ENCODE assay signal across 31 cellular contexts in the genomic region with DNA sequence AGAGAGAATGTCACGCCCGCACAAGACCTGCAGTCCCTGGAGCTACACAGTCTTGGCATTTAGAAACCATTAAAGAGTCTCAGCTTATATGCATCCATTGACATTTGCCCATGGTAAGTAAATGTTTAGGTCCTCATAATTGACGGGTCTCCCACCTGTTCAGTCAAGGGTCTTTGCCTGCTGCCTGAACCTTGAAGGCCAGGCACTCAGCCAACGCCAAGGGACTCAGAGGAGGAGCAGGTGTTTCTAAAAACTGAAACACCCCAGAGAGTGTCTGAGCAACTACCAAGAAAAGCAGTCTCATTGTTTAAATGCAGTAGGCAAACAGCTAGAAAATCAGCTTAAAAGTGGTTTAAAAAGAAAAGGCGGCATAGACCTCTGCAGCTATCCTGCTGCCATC.
"Had no signal": no experiment of that assay in that cellular context is flagged by ENCODE, and none has a peak within 500 bp of the region (broad histone marks: within the 10 kb centered on the region; RNA-seq: fewer than 3 reads in every experiment).

No MANE protein-coding gene starts in this region.

- H3K9me3 ChIP-seq: adrenal gland, gastroesophageal sphincter, mucosa of descending colon, pancreas, prostate gland, testis, transverse colon had no signal

- H3K36me3 Mint-ChIP-seq: activated naive CD8-positive, alpha-beta T cell treated with anti-CD3 and anti-CD28 coated beads for 36 hours; brain had no signal

- H3K4me3 Mint-ChIP-seq: activated naive CD4-positive, alpha-beta T cell treated with anti-CD3 and anti-CD28 coated beads for 36 hours; activated naive CD8-positive, alpha-beta T cell treated with anti-CD3 and anti-CD28 coated beads for 36 hours; activated T-helper 1 cell treated with anti-CD3 and anti-CD28 coated beads, Interleukin-12 subunit alpha, Interleukin-12 subunit beta, Interleukin-2, Interleukin-4 antibody, amounts not matched to agents 30 ng/mL and 10 ng/mL and 1 ng/mL, durations not matched to agents 14 hours and 24 hours and 36 hours; brain; nephron progenitor cell had no signal

- H3K36me3 ChIP-seq: adrenal gland, cardiac muscle cell, gastroesophageal sphincter, pancreas, prostate gland, transverse colon, WERI-Rb-1 had no signal

- H3K4me1 Mint-ChIP-seq: activated naive CD8-positive, alpha-beta T cell treated with anti-CD3 and anti-CD28 coated beads for 36 hours had no signal

- H3K27me3 ChIP-seq: adrenal gland, cardiac muscle cell, gastroesophageal sphincter, testis, transverse colon had no signal

- H3K4me1 ChIP-seq: adrenal gland, gastroesophageal sphincter, pancreas, prostate gland, testis, transverse colon had no signal

- H3K4me3 ChIP-seq: adrenal gland, cardiac muscle cell, gastroesophageal sphincter, mucosa of descending colon, pancreas, prostate gland, skin epidermis, testis, transverse colon had no signal

- H3K27ac ChIP-seq: adrenal gland, cardiac muscle cell, gastroesophageal sphincter, pancreas, prostate gland, skin epidermis, testis, transverse colon, WERI-Rb-1 had no signal

- DNase-seq: activated CD4-positive, alpha-beta T cell treated with anti-CD3 and anti-CD28 coated beads for 48 hours; activated CD4-positive, alpha-beta T cell treated with anti-CD3 and anti-CD28 coated beads, Interleukin-2, amount 50 U/mL, for 48 hours; activated CD8-positive, alpha-beta memory T cell treated with anti-CD3 and anti-CD28 coated beads for 24 hours; activated effector memory CD4-positive, alpha-beta T cell treated with anti-CD3 and anti-CD28 coated beads, Interleukin-2, amount 50 U/mL, for 16 hours; activated naive CD4-positive, alpha-beta T cell treated with anti-CD3 and anti-CD28 coated beads for 36 hours; activated naive CD8-positive, alpha-beta T cell treated with anti-CD3 and anti-CD28 coated beads for 36 hours; adrenal gland; aorta; cerebellar nuclear complex; cortex of kidney; hippocampal formation; left cardiac atrium; left ventricle myocardium superior; mucosa of descending colon; nephron progenitor cell; pancreas; retina; stimulated activated CD4-positive, alpha-beta T cell treated with anti-CD3 and anti-CD28 coated beads, Interleukin-12 subunit alpha, Interleukin-12 subunit beta, amount 100 ng/mL, for 4 hours; stimulated activated CD4-positive, alpha-beta T cell treated with anti-CD3 and anti-CD28 coated beads, Interleukin-4, amount 100 ng/mL, for 1 hour; stimulated activated naive CD8-positive, alpha-beta T cell treated with anti-CD3 and anti-CD28 coated beads, Interleukin-15, Interleukin-2, amounts not matched to agents 100 U/mL and 50 U/mL, for 24 hours; testis; transverse colon; WERI-Rb-1 had no signal

- H3K27ac Mint-ChIP-seq: activated naive CD4-positive, alpha-beta T cell treated with anti-CD3 and anti-CD28 coated beads for 36 hours; activated naive CD8-positive, alpha-beta T cell treated with anti-CD3 and anti-CD28 coated beads for 36 hours; activated T-helper 1 cell treated with anti-CD3 and anti-CD28 coated beads, Interleukin-12 subunit alpha, Interleukin-12 subunit beta, Interleukin-2, Interleukin-4 antibody, amounts not matched to agents 30 ng/mL and 10 ng/mL and 1 ng/mL, durations not matched to agents 14 hours and 24 hours and 36 hours; brain; nephron progenitor cell had no signal

- ATAC-seq: activated CD4-positive, CD25-positive, alpha-beta regulatory T cell treated with anti-CD3 and anti-CD28 coated beads, Interleukin-2, amount 50 U/mL, for 24 hours; gastroesophageal sphincter; left cardiac atrium; left ventricle myocardium superior; mucosa of descending colon; pancreas; sciatic nerve; stimulated activated naive CD8-positive, alpha-beta T cell treated with anti-CD3 and anti-CD28 coated beads, Interleukin-15, Interleukin-2, amounts not matched to agents 100 U/mL and 50 U/mL, for 24 hours had no signal

- H3K9me3 Mint-ChIP-seq: activated T-helper 1 cell treated with anti-CD3 and anti-CD28 coated beads, Interleukin-12 subunit alpha, Interleukin-12 subunit beta, Interleukin-2, Interleukin-4 antibody, amounts not matched to agents 30 ng/mL and 10 ng/mL and 1 ng/mL, durations not matched to agents 14 hours and 24 hours and 36 hours had no signal
